ENCODE assay signal across 8 cellular contexts in the genomic region with DNA sequence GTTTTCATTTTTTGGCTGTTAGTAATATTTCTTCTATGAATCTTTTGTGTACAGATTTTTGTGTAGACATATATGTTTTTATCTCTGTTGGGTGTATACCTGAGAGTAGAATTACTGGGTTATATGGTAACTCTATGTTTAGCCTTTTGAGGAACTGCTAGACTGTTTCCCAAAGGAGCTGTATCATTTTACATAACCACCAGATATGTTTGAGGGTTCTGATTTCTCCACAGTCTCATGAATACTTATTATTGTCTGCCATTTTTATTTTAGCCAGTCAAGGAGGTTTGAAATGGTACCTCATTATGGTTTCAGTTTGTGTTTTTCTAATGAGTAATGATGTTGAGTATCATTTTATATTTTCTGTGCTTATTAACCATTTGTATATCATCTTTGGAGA. TPM values are rescaled to one million over a fixed set of nuclear protein-coding genes. Genes with fewer than 3 reads are reported as not detected.
DNase-seq lines count a peak whose midpoint lies in the region; ATAC-seq, FAIRE-seq and TF ChIP-seq lines count a peak whose summit lies in the region.

No MANE protein-coding gene starts in this region.

- H3K9ac ChIP-seq in HepG2 (ENCODE audit: insufficient read depth, low read depth, low read length), result peak overlapping the region; percentile 95

- CTCF ChIA-PET in HepG2 (lab: Yijun Ruan, JAX; ENCODE audit: low intra/inter-chr PET ratio, low total read pairs), result no interaction called here

- H3K36me3 ChIP-seq in HepG2 (replicated peaks in 1 of 2; ENCODE audit: control insufficient read depth in 1 of 2, insufficient read depth in 2 of 2, low read length in 2 of 2) (peaks cover 7 to 13% of the 10 kb centered on the region in 2 experiments; a peak in 4 of 5 replicates), right lobe of liver (no peaks in the 10 kb centered on the region)

- peak overlapping the region; percentile 98 for H3K27ac Mint-ChIP-seq in activated T-helper 1 cell treated with anti-CD3 and anti-CD28 coated beads, Interleukin-12 subunit alpha, Interleukin-12 subunit beta, Interleukin-2, Interleukin-4 antibody, amounts not matched to agents 30 ng/mL and 10 ng/mL and 1 ng/mL, durations not matched to agents 14 hours and 24 hours and 36 hours

- FAIRE-seq in HepG2 (lab: Jason Lieb, UNC), result no peak

- no peak overlapping the region for H2AFZ ChIP-seq in HepG2 (ENCODE audit: low read length)

- peaks cover 21% of the 10 kb centered on the region for H3K36me3 Mint-ChIP-seq in activated T-helper 1 cell treated with anti-CD3 and anti-CD28 coated beads, Interleukin-12 subunit alpha, Interleukin-12 subunit beta, Interleukin-2, Interleukin-4 antibody, amounts not matched to agents 30 ng/mL and 10 ng/mL and 1 ng/mL, durations not matched to agents 14 hours and 24 hours and 36 hours (ENCODE audit: low read depth)

- peak overlapping the region; percentile 98 for H3K27ac ChIP-seq in HepG2 (ENCODE audit: extremely low read length, insufficient read depth, low read length)
- H3K27ac ChIP-seq in right lobe of liver, result no peak overlapping the region

- in situ Hi-C loops in HepG2 (cut with HindIII; ENCODE audit: extremely low pct_ligation_motif_present, low pct_unique_long_range_greater_than_20kb), result loop anchor here (5.0 kb wide), 1 partner anchor 154 kb away; a partner anchor contains a TSS

- H3K9me3 ChIP-seq in HepG2 (ENCODE audit: low read length), result no peaks in the 10 kb centered on the region
- H3K9me3 ChIP-seq in right lobe of liver, result no peaks in the 10 kb centered on the region

- BruUV-seq in HepG2 (replicated peaks; lab: Mats Ljungman, UMichigan), result no TSS peak

- TF ChIP-seq EP300 in HepG2 (IDR thresholded peaks at IDR 0.05; ENCODE audit: low read depth in 2 of 2, low read length in 2 of 2) (no peak), HepG2 (CRISPR knock-in tag; IDR thresholded peaks at IDR 0.05; ENCODE audit: borderline replicate concordance) (no peak)

- H3K27me3 ChIP-seq in HepG2 (ENCODE audit: control insufficient read depth in 1 of 2, insufficient read depth in 2 of 2, low read length in 2 of 2), result peaks cover 0 to 3% of the 10 kb centered on the region in 2 experiments; a peak in 1 of 5 replicates
- no peaks in the 10 kb centered on the region for H3K27me3 ChIP-seq in right lobe of liver

- DNase-seq in HepG2 (ENCODE audit: low spot score), result no peak
- DNase-seq in right lobe of liver, result no peak
- DNase-seq in activated T-helper 1 cell treated with anti-CD3 and anti-CD28 coated beads, Interleukin-12 subunit alpha, Interleukin-12 subunit beta, Interleukin-2, Interleukin-4 antibody, amounts not matched to agents 30 ng/mL and 10 ng/mL and 1 ng/mL, durations not matched to agents 14 hours and 24 hours and 36 hours (ENCODE audit: low spot score), result no peak
- peak; percentile 29 for DNase-seq in iris pigment epithelial cell (ENCODE audit: low read depth)
- no peak for DNase-seq in sciatic nerve (ENCODE audit: low spot score)
- DNase-seq in retina, result no peak
- DNase-seq in H4 (ENCODE audit: low spot score), result no peak
- no peak for DNase-seq in iPS-NIHi7 (ENCODE audit: extremely low spot score)

- H3K9me3 Mint-ChIP-seq in activated T-helper 1 cell treated with anti-CD3 and anti-CD28 coated beads, Interleukin-12 subunit alpha, Interleukin-12 subunit beta, Interleukin-2, Interleukin-4 antibody, amounts not matched to agents 30 ng/mL and 10 ng/mL and 1 ng/mL, durations not matched to agents 14 hours and 24 hours and 36 hours, result no peaks in the 10 kb centered on the region

- no peaks in the 10 kb centered on the region for H4K20me1 ChIP-seq in HepG2 (ENCODE audit: insufficient read depth, low read length)

- H3K79me2 ChIP-seq in HepG2 (ENCODE audit: insufficient read depth, low read length), result peaks cover 63% of the 10 kb centered on the region

- no peak for TF ChIP-seq RAD21 in HepG2 (CRISPR knock-in tag; IDR thresholded peaks at IDR 0.05)

- H3K4me1 Mint-ChIP-seq in activated T-helper 1 cell treated with anti-CD3 and anti-CD28 coated beads, Interleukin-12 subunit alpha, Interleukin-12 subunit beta, Interleukin-2, Interleukin-4 antibody, amounts not matched to agents 30 ng/mL and 10 ng/mL and 1 ng/mL, durations not matched to agents 14 hours and 24 hours and 36 hours (ENCODE audit: low read depth), result peaks cover 43% of the 10 kb centered on the region

- intact Hi-C loops in HepG2 (cut with micrococcal nuclease; ENCODE audit: unreplicated experiment) (loop anchor here (2.0 kb wide), 1 partner anchor 155 kb away; a partner anchor contains a TSS), right lobe of liver (cut with DNase I) (loop anchor here in 1 of 2 donors (10.0 kb wide), 1 partner anchor 71 kb away; a partner anchor contains a TSS), sciatic nerve (cut with DNase I) (no loop called here)
- intact Hi-C loops in activated T-helper 1 cell treated with anti-CD3 and anti-CD28 coated beads, Interleukin-12 subunit alpha, Interleukin-12 subunit beta, Interleukin-2, Interleukin-4 antibody, amounts not matched to agents 30 ng/mL and 10 ng/mL and 1 ng/mL, durations not matched to agents 14 hours and 24 hours and 36 hours (cut with micrococcal nuclease), result loop anchor here (2.0 to 10.0 kb wide), 8 partner anchors 129 to 1796 kb away; a partner anchor contains a TSS

- H3K4me1 ChIP-seq in HepG2 (ENCODE audit: insufficient read depth, low read length) (peaks cover 33% of the 10 kb centered on the region), right lobe of liver (peaks cover 0 to 4% (median 0%) of the 10 kb centered on the region in 4 donors)

- TF ChIP-seq CTCF in HepG2 (CRISPR knock-in tag; IDR thresholded peaks at IDR 0.05) (no peak), right lobe of liver (IDR thresholded peaks at IDR 0.05) (no peak)

- POLR2A ChIA-PET in HepG2 (lab: Yijun Ruan, JAX), result no interaction called here

- no peaks in the 10 kb centered on the region for H3K27me3 Mint-ChIP-seq in activated T-helper 1 cell treated with anti-CD3 and anti-CD28 coated beads, Interleukin-12 subunit alpha, Interleukin-12 subunit beta, Interleukin-2, Interleukin-4 antibody, amounts not matched to agents 30 ng/mL and 10 ng/mL and 1 ng/mL, durations not matched to agents 14 hours and 24 hours and 36 hours (ENCODE audit: insufficient read depth)

- ATAC-seq in HepG2 (no peak), right lobe of liver (no peak), sciatic nerve (no peak)

- H3K4me3 ChIP-seq in HepG2 (replicated peaks in 1 of 3; ENCODE audit: insufficient read depth in 1 of 3, low read depth in 2 of 3, low read length in 3 of 3) (peak overlapping the region; percentile 84 to 95 (median 90); a peak in 5 of 6 replicates), right lobe of liver (peak overlapping the region in 1 of 3 donors; percentile 66)

- peak overlapping the region; percentile 98 for H3K4me3 Mint-ChIP-seq in activated T-helper 1 cell treated with anti-CD3 and anti-CD28 coated beads, Interleukin-12 subunit alpha, Interleukin-12 subunit beta, Interleukin-2, Interleukin-4 antibody, amounts not matched to agents 30 ng/mL and 10 ng/mL and 1 ng/mL, durations not matched to agents 14 hours and 24 hours and 36 hours

- peak overlapping the region; percentile 93 for H3K4me2 ChIP-seq in HepG2 (ENCODE audit: low read depth, low read length)

- no peak for TF ChIP-seq POLR2A in HepG2 (IDR thresholded peaks at IDR 0.05; ENCODE audit: insufficient read depth in 1 of 2, low read depth in 2 of 2, low read length in 2 of 2)
- no peak for TF ChIP-seq POLR2A in right lobe of liver (IDR thresholded peaks at IDR 0.05)

TF ChIP-seq in HepG2, 621 proteins besides CTCF, POLR2A, EP300 and RAD21 (continues in another document):
- TF ChIP-seq RFX5 (IDR thresholded peaks at IDR 0.05; ENCODE audit: low read depth, low read length) (no peak), RFXAP (CRISPR knock-in tag; IDR thresholded peaks at IDR 0.05; ENCODE audit: borderline replicate concordance) (no peak), EEA1 (CRISPR knock-in tag; IDR thresholded peaks at IDR 0.05; ENCODE audit: borderline replicate concordance) (no peak)

RNA-seq across cellular contexts. Expression of a gene that starts 1.9 kb away (rescaled TPM):
- 30.0 and 43.0 TPM in 2 replicates for total RNA-seq in HepG2 (2016; rRNA removed; fragmentation: Illumina TruSeq; extraction: Trizol)
- total RNA-seq in HepG2 (2016; cell fraction: cytosol; rRNA removed; fragmentation: Illumina TruSeq; extraction: Trizol; ENCODE audit: low read depth), result 19.6 and 24.9 TPM in 2 replicates
- 33.4 and 40.0 TPM in 2 replicates for total RNA-seq in HepG2 (2016; cell fraction: insoluble cytoplasmic fraction; rRNA removed; fragmentation: Illumina TruSeq; extraction: Trizol)
- total RNA-seq in HepG2 (2016; cell fraction: membrane; rRNA removed; fragmentation: Illumina TruSeq; extraction: Trizol), result 31.6 and 37.0 TPM in 2 replicates
- 55.1 and 58.5 TPM in 2 replicates for total RNA-seq in HepG2 (2016; cell fraction: nucleus; rRNA removed; fragmentation: Illumina TruSeq; extraction: Trizol)
- 21.0 and 28.6 TPM in 2 replicates for polyA plus RNA-seq in HepG2 (2011; rRNA removed)
- 14.9 and 22.6 TPM in 2 replicates for polyA plus RNA-seq in HepG2 (2011; cell fraction: cytosol; rRNA removed)
- 41.6 and 44.6 TPM in 2 replicates for polyA plus RNA-seq in HepG2 (2011; cell fraction: nucleus; rRNA removed)
- polyA plus RNA-seq in HepG2 (2012), result 10.7 and 17.0 TPM in 2 replicates
- 1.3 and 1.4 TPM in 2 replicates for polyA plus RNA-seq in HepG2 (2016; cell fraction: cytosol; fragmentation: Illumina TruSeq; extraction: Trizol; ENCODE audit: low read depth)
- polyA plus RNA-seq in HepG2 (2016; cell fraction: insoluble cytoplasmic fraction; fragmentation: Illumina TruSeq; extraction: Trizol; ENCODE audit: low read depth), result 28.1 and 29.8 TPM in 2 replicates
- 5.9 and 6.1 TPM in 2 replicates for polyA plus RNA-seq in HepG2 (2016; cell fraction: membrane; fragmentation: Illumina TruSeq; extraction: Trizol; ENCODE audit: low read depth)
- 62.1 and 73.2 TPM in 2 replicates for polyA plus RNA-seq in HepG2 (2016; cell fraction: nucleus; fragmentation: Illumina TruSeq; extraction: Trizol; ENCODE audit: insufficient read depth, low read depth)
- polyA minus RNA-seq in HepG2 (2011; rRNA and poly(A)+ RNA removed; ENCODE audit: low replicate concordance), result 62.6 and 74.0 TPM in 2 replicates
- 18.1 and 18.8 TPM in 2 replicates for polyA minus RNA-seq in HepG2 (2011; cell fraction: cytosol; rRNA and poly(A)+ RNA removed)
- polyA minus RNA-seq in HepG2 (2011; cell fraction: nucleus; rRNA and poly(A)+ RNA removed), result 105 and 123 TPM in 2 replicates
- 10 to 100 TPM; 14.2 to 36.4 (median 17.8) TPM for total RNA-seq in right lobe of liver
- total RNA-seq in activated T-helper 1 cell treated with anti-CD3 and anti-CD28 coated beads, Interleukin-12 subunit alpha, Interleukin-12 subunit beta, Interleukin-2, Interleukin-4 antibody, amounts not matched to agents 30 ng/mL and 10 ng/mL and 1 ng/mL, durations not matched to agents 14 hours and 24 hours and 36 hours, result 41.6 and 46.7 TPM in 2 replicates
- total RNA-seq in sciatic nerve, result 55.4 TPM
- total RNA-seq in H4 (2014; rRNA removed; shearing (Covaris generic)), result 48.6 and 65.4 TPM in 2 replicates
